ENCODE assay signal across 13 cellular contexts in genomic region chr9:92327283-92327850, GRCh38. TPM values are rescaled to one million over a fixed set of nuclear protein-coding genes. Genes with fewer than 3 reads are reported as not detected.
DNase-seq lines count a peak whose midpoint lies in the region; ATAC-seq and TF ChIP-seq lines count a peak whose summit lies in the region.
"Had no signal": no experiment of that assay in that cellular context is flagged by ENCODE, and none has a peak within 500 bp of the region (broad histone marks: within the 10 kb centered on the region; RNA-seq: fewer than 3 reads in every experiment).

No MANE protein-coding gene starts in this region.

- H3K27ac ChIP-seq in psoas muscle, result no peak overlapping the region

- H3K9me3 ChIP-seq in psoas muscle (no peaks in the 10 kb centered on the region), mucosa of descending colon (no peaks in the 10 kb centered on the region)

- H3K4me3 Mint-ChIP-seq in activated naive CD4-positive, alpha-beta T cell treated with anti-CD3 and anti-CD28 coated beads for 36 hours, result peak overlapping the region; percentile 99
- H3K4me3 Mint-ChIP-seq in brain, result peak overlapping the region; percentile 97 to 98 (median 97)

- H3K36me3 ChIP-seq in psoas muscle (ENCODE audit: insufficient read depth in 1 of 2, low read depth in 1 of 2) (peaks cover 4 to 13% of the 10 kb centered on the region in 2 donors), mucosa of descending colon (ENCODE audit: low read depth) (no peaks in the 10 kb centered on the region)

- CTCF ChIA-PET in activated naive CD4-positive, alpha-beta T cell treated with anti-CD3 and anti-CD28 coated beads for 36 hours (lab: Charles Lee), result no interaction called here

- peaks cover 29% of the 10 kb centered on the region for H3K4me1 ChIP-seq in psoas muscle
- H3K4me1 ChIP-seq in mucosa of descending colon (ENCODE audit: low read depth), result peaks cover 9% of the 10 kb centered on the region

- no peaks in the 10 kb centered on the region for H3K27me3 ChIP-seq in psoas muscle (ENCODE audit: insufficient read depth in 3 of 3, low read length in 2 of 3)

- peaks cover 17% of the 10 kb centered on the region for H3K36me3 Mint-ChIP-seq in activated naive CD4-positive, alpha-beta T cell treated with anti-CD3 and anti-CD28 coated beads for 36 hours (ENCODE audit: low read depth)
- H3K36me3 Mint-ChIP-seq in brain, result peaks cover 9% of the 10 kb centered on the region

- 66 to 77% (median 66%) methylated on average over 2 of the region's 2 CpGs for WGBS in psoas muscle, 3 donors

- no peaks in the 10 kb centered on the region for H3K9me3 Mint-ChIP-seq in activated naive CD4-positive, alpha-beta T cell treated with anti-CD3 and anti-CD28 coated beads for 36 hours
- peaks cover 0 to 3% (median 0%) of the 10 kb centered on the region in 5 experiments for H3K9me3 Mint-ChIP-seq in brain

- H3K4me3 ChIP-seq in psoas muscle (peak overlapping the region; percentile 86), mucosa of descending colon (no peak overlapping the region)

- intact Hi-C loops in activated naive CD4-positive, alpha-beta T cell treated with anti-CD3 and anti-CD28 coated beads for 36 hours (cut with micrococcal nuclease), result loop anchor here (5.0 to 10.0 kb wide), 4 partner anchors 190 to 737 kb away; partner anchors contain the start of gene BICD2
- intact Hi-C loops in psoas muscle (cut with DNase I) (loop anchor here (5.0 to 10.0 kb wide), 2 partner anchors 307 to 310 kb away; no protein-coding TSS in a partner anchor), mucosa of descending colon (cut with DNase I, micrococcal nuclease) (no loop called here), Right ventricle myocardium superior (cut with DNase I) (no loop called here)

- ATAC-seq in psoas muscle, result no peak
- ATAC-seq in mucosa of descending colon, result no peak
- ATAC-seq in Right ventricle myocardium superior (ENCODE audit: poor library complexity), result no peak
- ATAC-seq in HG03045 (IDR thresholded peaks at IDR 0.05; ENCODE audit: unreplicated experiment), result no peak
- ATAC-seq: Panc1 had no signal

- H3K27ac Mint-ChIP-seq in activated naive CD4-positive, alpha-beta T cell treated with anti-CD3 and anti-CD28 coated beads for 36 hours, result no peak overlapping the region
- H3K27ac Mint-ChIP-seq in brain, result peak overlapping the region in 3 of 5 experiments; percentile 27 to 99 (median 97)

- no peaks in the 10 kb centered on the region for H3K27me3 Mint-ChIP-seq in activated naive CD4-positive, alpha-beta T cell treated with anti-CD3 and anti-CD28 coated beads for 36 hours (ENCODE audit: low read depth)
- H3K27me3 Mint-ChIP-seq in brain, result peaks cover 10% of the 10 kb centered on the region

- no peak for DNase-seq in activated naive CD4-positive, alpha-beta T cell treated with anti-CD3 and anti-CD28 coated beads for 36 hours
- no peak for DNase-seq in activated naive CD4-positive, alpha-beta T cell treated with anti-CD3 and anti-CD28 coated beads, Interleukin-2, amount 50 U/mL, for 16 hours
- peak; percentile 17 to 32 for DNase-seq in NCI-H526 (lab: John Stamatoyannopoulos, UW)
- DNase-seq in psoas muscle, result no peak
- DNase-seq in mucosa of descending colon, result no peak
- DNase-seq in Right ventricle myocardium superior, result no peak
- DNase-seq: effector CD4-positive, alpha-beta T cell; hippocampal formation; midbrain; stimulated activated CD8-positive, alpha-beta memory T cell treated with anti-CD3 and anti-CD28 coated beads, Interleukin-4, amount 100 ng/mL, for 48 hours had no signal

- TF ChIP-seq CTCF in brain (conservative IDR thresholded peaks at IDR 0.05), result no peak
- no peak for TF ChIP-seq CTCF in psoas muscle (IDR thresholded peaks at IDR 0.05)
- no peak for TF ChIP-seq CTCF in mucosa of descending colon (IDR thresholded peaks at IDR 0.05)

- peaks cover 37% of the 10 kb centered on the region for H3K4me1 Mint-ChIP-seq in activated naive CD4-positive, alpha-beta T cell treated with anti-CD3 and anti-CD28 coated beads for 36 hours (ENCODE audit: low read depth)
- H3K4me1 Mint-ChIP-seq in brain, result peaks cover 41% of the 10 kb centered on the region

RNA-seq across cellular contexts. Expression of gene CENPP, which starts 1.6 kb away (rescaled TPM):
- total RNA-seq in activated naive CD4-positive, alpha-beta T cell treated with anti-CD3 and anti-CD28 coated beads for 36 hours, result 10 to 100 TPM; 24.9 to 26.5 TPM
- polyA plus RNA-seq in brain (ENCODE audit: insufficient read depth, low read depth, low replicate concordance) (11.2 TPM), psoas muscle (1 to 10 TPM; 1.8 to 6.4 (median 3.9) TPM)
- total RNA-seq in psoas muscle (10 to 100 TPM in 1 of 4 donors, 1 to 10 TPM in 3; 5.9 to 15.7 (median 8.0) TPM), mucosa of descending colon (1 to 10 TPM; 2.0 to 4.9 (median 3.3) TPM), Right ventricle myocardium superior (3.0 TPM)

RNA-seq across cellular contexts. Expression of gene NOL8, which starts 2.2 kb away (rescaled TPM):
- total RNA-seq in activated naive CD4-positive, alpha-beta T cell treated with anti-CD3 and anti-CD28 coated beads for 36 hours, result 10 to 100 TPM; 41.0 to 46.2 TPM
- polyA plus RNA-seq in brain (ENCODE audit: insufficient read depth, low read depth, low replicate concordance) (8.1 TPM), psoas muscle (10 to 100 TPM; 11.2 to 21.1 (median 11.7) TPM)
- total RNA-seq in psoas muscle (10 to 100 TPM; 14.5 to 29.4 (median 20.1) TPM), mucosa of descending colon (10 to 100 TPM; 25.6 to 31.1 (median 25.8) TPM), Right ventricle myocardium superior (12.4 TPM)

RNA-seq across cellular contexts. Expression of gene IARS1, which starts 33.9 kb away (rescaled TPM):
- total RNA-seq in activated naive CD4-positive, alpha-beta T cell treated with anti-CD3 and anti-CD28 coated beads for 36 hours, result 100 to 1,000 TPM; 271 to 272 TPM
- polyA plus RNA-seq in brain (ENCODE audit: insufficient read depth, low read depth, low replicate concordance) (41.7 TPM), psoas muscle (100 to 1,000 TPM in 1 of 3 donors, 10 to 100 TPM in 2; 45.6 to 183 (median 90.9) TPM)
- total RNA-seq in psoas muscle (100 to 1,000 TPM in 2 of 4 donors, 10 to 100 TPM in 2; 93.3 to 166 (median 102) TPM), mucosa of descending colon (10 to 100 TPM; 46.0 to 57.9 (median 57.8) TPM), Right ventricle myocardium superior (56.3 TPM)

Comparison
In these comparisons a context has a peak if more than half of its experiments do, and no peak if none do; other contexts are left out.
1. DNase-seq: peak in NCI-H526 (2 of 2); none in activated naive CD4-positive, alpha-beta T cell treated with anti-CD3 and anti-CD28 coated beads for 36 hours (single experiment), activated naive CD4-positive, alpha-beta T cell treated with anti-CD3 and anti-CD28 coated beads, Interleukin-2, amount 50 U/mL, for 16 hours (single experiment), psoas muscle (0 of 2), mucosa of descending colon (0 of 3) and Right ventricle myocardium superior (single experiment).
2. intact Hi-C loops: an anchor here in activated naive CD4-positive, alpha-beta T cell treated with anti-CD3 and anti-CD28 coated beads for 36 hours (5.0 to 10.0 kb wide) and psoas muscle (5.0 to 10.0 kb wide); none called in mucosa of descending colon and Right ventricle myocardium superior.